ENCODE assay signal across 8 cellular contexts in the genomic region with DNA sequence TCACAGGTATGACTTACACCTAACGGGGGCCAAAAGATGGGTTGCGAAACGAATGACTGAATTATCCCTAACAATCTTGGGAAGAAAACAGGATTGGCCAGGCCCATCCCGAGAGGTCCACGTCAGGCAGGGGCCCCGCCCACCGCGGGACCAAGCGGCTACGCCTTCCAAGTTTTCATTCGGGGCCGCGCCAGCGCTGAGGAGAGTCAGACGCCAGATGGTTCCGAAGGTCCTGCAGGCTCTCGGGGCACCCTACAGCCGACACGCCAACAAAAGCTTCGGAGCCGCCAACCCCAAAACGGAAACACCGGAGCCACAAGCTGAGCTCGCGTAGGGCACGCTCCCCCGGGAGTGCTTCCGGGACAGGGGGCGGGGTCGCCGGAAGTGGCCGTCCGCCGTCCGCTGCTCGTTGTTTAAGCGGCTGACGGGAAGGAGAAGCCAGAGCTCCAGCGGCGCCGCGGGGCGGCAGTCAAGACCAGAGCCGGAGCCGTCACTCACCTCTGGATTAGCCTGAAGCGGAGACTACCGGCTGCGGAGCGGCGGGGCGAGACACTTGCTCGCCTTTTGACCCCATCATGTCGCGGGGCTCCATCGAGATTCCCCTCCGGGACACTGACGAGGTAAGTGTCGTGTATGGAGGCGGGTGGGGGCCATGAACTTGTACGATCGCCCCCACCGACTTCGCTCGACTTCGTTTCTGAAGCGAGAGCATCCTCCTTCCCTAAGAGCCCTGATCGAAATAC. TPM values are rescaled to one million over a fixed set of nuclear protein-coding genes. Genes with fewer than 3 reads are reported as not detected.
A peak's percentile ranks its signal among the peaks of the same experiment; 100 is the strongest.
DNase-seq lines count a peak whose midpoint lies in the region; ATAC-seq, FAIRE-seq and TF ChIP-seq lines count a peak whose summit lies in the region.

A gene (plus strand): TSS at position 409 of the 743 bp plus-strand sequence. CDS start 167 bp downstream, at position 576.

- H3K9me2 ChIP-seq in SU-DHL-6 (replicated peaks; ENCODE audit: insufficient read depth, low read length): no peaks in the 10 kb centered on the region

- peak; percentile 88 for DNase-seq in NCI-H128 (lab: John Stamatoyannopoulos, UW; ENCODE audit: unreplicated experiment)
- DNase-seq in activated naive CD8-positive, alpha-beta T cell treated with anti-CD3 and anti-CD28 coated beads, Interleukin-2, amount 10 ng/mL, durations not matched to agents 7 days and 5 days: peak; percentile 94
- DNase-seq in head of caudate nucleus: peak; percentile 87 to 98 (median 95)
- peak; percentile 90 to 96 (median 94) for DNase-seq in pancreas
- peak; percentile 90 to 96 for DNase-seq in tibial artery

- POLR2A ChIA-PET in activated naive CD8-positive, alpha-beta T cell treated with anti-CD3 and anti-CD28 coated beads, Interleukin-2, amount 10 ng/mL, durations not matched to agents 7 days and 5 days (lab: Charles Lee): interaction anchor here (0.8 to 2.9 kb wide), 8 partner anchors 13 to 299 kb away, joined by 3 to 19 read pairs (median 4); a partner anchor contains a TSS

- H3K4me3 ChIP-seq in SU-DHL-6 (ENCODE audit: insufficient read depth, low read length, poor library complexity, severe bottlenecking) (peak within 1 kb of the TSS; percentile 98), pancreas (peak within 1 kb of the TSS; percentile 62 to 86 (median 76)), tibial artery (peak within 1 kb of the TSS; percentile 79 to 86)

- no peaks in the 10 kb centered on the region for H3K27me3 Mint-ChIP-seq in activated naive CD8-positive, alpha-beta T cell treated with anti-CD3 and anti-CD28 coated beads, Interleukin-2, amount 10 ng/mL, durations not matched to agents 7 days and 5 days

- intact Hi-C loops in head of caudate nucleus (cut with DNase I): loop anchor here (10.0 kb wide), 1 partner anchor 54 kb away; a partner anchor contains a TSS
- intact Hi-C loops in pancreas (cut with DNase I): no loop called here
- intact Hi-C loops in tibial artery (cut with DNase I; ENCODE audit: low total_unique reads): no loop called here

- peak within 1 kb of the TSS; percentile 87 for H3K4me3 Mint-ChIP-seq in activated naive CD8-positive, alpha-beta T cell treated with anti-CD3 and anti-CD28 coated beads, Interleukin-2, amount 10 ng/mL, durations not matched to agents 7 days and 5 days

- H3K27ac ChIP-seq in SU-DHL-6 (ENCODE audit: low read depth, low read length): peak within 1 kb of the TSS; percentile 59
- H3K27ac ChIP-seq in pancreas: peak within 1 kb of the TSS; percentile 65 to 95 (median 87)
- peak within 1 kb of the TSS; percentile 85 to 90 for H3K27ac ChIP-seq in tibial artery

- WGBS in pancreas, 2 donors: 0% methylated on average over 63 to 67 of the region's 67 CpGs

- peak within 1 kb of the TSS; percentile 93 for H2AFZ ChIP-seq in SU-DHL-6 (ENCODE audit: low read depth, low read length, severe bottlenecking)

- peak within 1 kb of the TSS; percentile 95 for H3K9ac ChIP-seq in SU-DHL-6 (ENCODE audit: low read length)

- H3F3A ChIP-seq in SU-DHL-6 (ENCODE audit: insufficient read depth): peaks cover 14% of the 10 kb centered on the region

- peaks cover 8% of the 10 kb centered on the region for H3K36me3 Mint-ChIP-seq in activated naive CD8-positive, alpha-beta T cell treated with anti-CD3 and anti-CD28 coated beads, Interleukin-2, amount 10 ng/mL, durations not matched to agents 7 days and 5 days

- H3K27me3 ChIP-seq in SU-DHL-6 (ENCODE audit: low read length): no peaks in the 10 kb centered on the region
- H3K27me3 ChIP-seq in pancreas: no peaks in the 10 kb centered on the region
- no peaks in the 10 kb centered on the region for H3K27me3 ChIP-seq in tibial artery

- peak within 1 kb of the TSS; percentile 84 for H3K27ac Mint-ChIP-seq in activated naive CD8-positive, alpha-beta T cell treated with anti-CD3 and anti-CD28 coated beads, Interleukin-2, amount 10 ng/mL, durations not matched to agents 7 days and 5 days

- peaks cover 23% of the 10 kb centered on the region for H3K36me3 ChIP-seq in SU-DHL-6 (ENCODE audit: low read length)
- H3K36me3 ChIP-seq in pancreas: peaks cover 0 to 11% (median 6%) of the 10 kb centered on the region in 3 donors
- peaks cover 19 to 33% (median 20%) of the 10 kb centered on the region in 3 donors for H3K36me3 ChIP-seq in tibial artery

- TF ChIP-seq CTCF in GM12872 (IDR thresholded peaks at IDR 0.05; ENCODE audit: insufficient read depth, low read depth, low read length) (peak; percentile 43; the same call in 1 of the 3 replicates), SU-DHL-6 (IDR thresholded peaks at IDR 0.05; ENCODE audit: insufficient read depth, low read length, poor library complexity, severe bottlenecking) (no peak), pancreas (IDR thresholded peaks at IDR 0.05) (no peak), tibial artery (IDR thresholded peaks at IDR 0.05) (no peak)

- H4K20me1 ChIP-seq in SU-DHL-6 (ENCODE audit: low read depth, low read length): no peaks in the 10 kb centered on the region

- peaks cover 22% of the 10 kb centered on the region for H3K4me1 Mint-ChIP-seq in activated naive CD8-positive, alpha-beta T cell treated with anti-CD3 and anti-CD28 coated beads, Interleukin-2, amount 10 ng/mL, durations not matched to agents 7 days and 5 days

- peak within 1 kb of the TSS; percentile 87 for H3K4me2 ChIP-seq in SU-DHL-6 (ENCODE audit: low read depth, low read length, poor library complexity, severe bottlenecking)

- no peaks in the 10 kb centered on the region for H3K9me3 Mint-ChIP-seq in activated naive CD8-positive, alpha-beta T cell treated with anti-CD3 and anti-CD28 coated beads, Interleukin-2, amount 10 ng/mL, durations not matched to agents 7 days and 5 days

- no peak for FAIRE-seq in pancreas (lab: Jason Lieb, UNC)

- H3K4me1 ChIP-seq in pancreas (peaks cover 0 to 7% (median 0%) of the 10 kb centered on the region in 3 donors), tibial artery (peaks cover 0 to 25% (median 10%) of the 10 kb centered on the region in 4 donors)

- peaks cover 15% of the 10 kb centered on the region for H3K79me2 ChIP-seq in SU-DHL-6 (ENCODE audit: insufficient read depth, low read length)

- H3K9me3 ChIP-seq in SU-DHL-6 (ENCODE audit: insufficient read depth, low read length) (no peaks in the 10 kb centered on the region), pancreas (no peaks in the 10 kb centered on the region), tibial artery (no peaks in the 10 kb centered on the region)

- ATAC-seq in HG02678 (IDR thresholded peaks at IDR 0.05; ENCODE audit: unreplicated experiment): peak; percentile 93
- ATAC-seq in activated naive CD8-positive, alpha-beta T cell treated with anti-CD3 and anti-CD28 coated beads, Interleukin-2, amount 10 ng/mL, durations not matched to agents 7 days and 5 days (ENCODE audit: low read depth): peak; percentile 88
- ATAC-seq in pancreas: peak; percentile 96 to 99 (median 98)

RNA-seq across cellular contexts. Expression of the gene that starts here (rescaled TPM):
- total RNA-seq in activated naive CD8-positive, alpha-beta T cell treated with anti-CD3 and anti-CD28 coated beads, Interleukin-2, amount 10 ng/mL, durations not matched to agents 7 days and 5 days: 10 to 100 TPM; 45.3 to 47.6 TPM
- total RNA-seq in pancreas: 10 to 100 TPM in 5 of 6 donors, 1 to 10 TPM in 1; 7.7 to 15.8 (median 13.2) TPM
- 10 to 100 TPM in 1 of 2 donors, 1 to 10 TPM in 1; 6.8 to 12.2 TPM for polyA plus RNA-seq in pancreas

Comparison
In these comparisons a context has a peak if more than half of its experiments do, and no peak if none do; other contexts are left out.
1. Peak in every context shown above with its lines: DNase-seq, ATAC-seq, H3K4me3 ChIP-seq and H3K27ac ChIP-seq.